In genomic region chr5:128062172-128062746, GRCh38 we compare ENCODE assay signal across 14 cellular contexts. TPM values are rescaled to one million over a fixed set of nuclear protein-coding genes. Genes with fewer than 3 reads are reported as not detected.
DNase-seq lines count a peak whose midpoint lies in the region; ATAC-seq, FAIRE-seq and TF ChIP-seq lines count a peak whose summit lies in the region.
"Had no signal": no experiment of that assay in that cellular context is flagged by ENCODE, and none has a peak within 500 bp of the region (broad histone marks: within the 10 kb centered on the region; RNA-seq: fewer than 3 reads in every experiment).

No MANE protein-coding gene starts in this region.

- H2AFZ ChIP-seq in keratinocyte (ENCODE audit: control insufficient read depth, low read length) = peak overlapping the region; percentile 87

- H3K4me1 ChIP-seq in keratinocyte (ENCODE audit: control insufficient read depth, extremely low read depth, insufficient read depth, low read length) = peaks cover 22% of the 10 kb centered on the region
- peaks cover 0 to 6% (median 0%) of the 10 kb centered on the region in 4 donors for H3K4me1 ChIP-seq in tibial nerve

- no peak for TF ChIP-seq POLR2A in tibial nerve (IDR thresholded peaks at IDR 0.05)

- peak overlapping the region; percentile 94 for H3K4me2 ChIP-seq in keratinocyte (ENCODE audit: control insufficient read depth, extremely low read depth, insufficient read depth, low read depth, low read length)

- H3K79me2 ChIP-seq in keratinocyte (ENCODE audit: control insufficient read depth, insufficient read depth, low read length) = no peaks in the 10 kb centered on the region

- dilution Hi-C loops in keratinocyte (cut with MboI; ENCODE audit: extremely low pct_ligation_motif_present, low sequenced_read_pairs) = no loop called here

- TF ChIP-seq EP300 in tibial nerve (IDR thresholded peaks at IDR 0.05) = no peak

- TF ChIP-seq CTCF in HFFc6 (IDR thresholded peaks at IDR 0.05) (no peak), bronchial epithelial cell (IDR thresholded peaks at IDR 0.05; ENCODE audit: insufficient read depth, low read length, severe bottlenecking) (no peak), keratinocyte (optimal IDR thresholded peaks at IDR 0.05 in 1 of 3, IDR thresholded peaks at IDR 0.05 in 1 of 3, conservative IDR thresholded peaks at IDR 0.05 in 1 of 3; ENCODE audit: extremely low read depth in 1 of 3, insufficient read depth in 2 of 3, low read length in 3 of 3) (no peak), tibial nerve (IDR thresholded peaks at IDR 0.05) (no peak)

- peaks cover 29% of the 10 kb centered on the region for H3K4me1 Mint-ChIP-seq in HFFc6 (ENCODE audit: low read depth)
- H3K4me1 Mint-ChIP-seq: activated naive CD4-positive, alpha-beta T cell treated with anti-CD3 and anti-CD28 coated beads, Interleukin-2, amount 10 ng/mL, durations not matched to agents 7 days and 5 days had no signal

- H3K9ac ChIP-seq in keratinocyte (ENCODE audit: control insufficient read depth, extremely low read depth, insufficient read depth, low read length) = peak overlapping the region; percentile 31

- H3K9me3 Mint-ChIP-seq in HFFc6 = no peaks in the 10 kb centered on the region
- H3K9me3 Mint-ChIP-seq: activated naive CD4-positive, alpha-beta T cell treated with anti-CD3 and anti-CD28 coated beads, Interleukin-2, amount 10 ng/mL, durations not matched to agents 7 days and 5 days; T-helper 1 cell treated with Interleukin-12 subunit alpha and Interleukin-12 subunit beta and Interleukin-4 antibody, amounts not matched to agents 30 μg/mL and 1 μg/mL, for 36 hours had no signal

- H3K36me3 Mint-ChIP-seq in HFFc6 (ENCODE audit: low read depth) = peaks cover 19% of the 10 kb centered on the region

- H3K4me3 ChIP-seq in bronchial epithelial cell (ENCODE audit: low read depth, low read length) (no peak overlapping the region), keratinocyte (ENCODE audit: control insufficient read depth in 2 of 3, extremely low read depth in 1 of 3, insufficient read depth in 2 of 3, low read depth in 1 of 3, low read length in 3 of 3) (peak overlapping the region in 2 of 3 experiments; percentile 58 to 60), tibial nerve (no peak overlapping the region)

- DNase-seq in HFFc6 = peak; percentile 67
- peak; percentile 95 for DNase-seq in bronchial epithelial cell (ENCODE audit: low read depth)
- DNase-seq in keratinocyte (ENCODE audit: low read depth, low spot score) = peak; percentile 21
- no peak for DNase-seq in tibial nerve (ENCODE audit: low spot score in 2 of 2)
- no peak for DNase-seq in NAMALWA (ENCODE audit: low spot score)
- DNase-seq in left cardiac atrium = no peak
- DNase-seq: activated naive CD4-positive, alpha-beta T cell treated with anti-CD3 and anti-CD28 coated beads, Interleukin-2, amount 10 ng/mL, durations not matched to agents 7 days and 5 days; effector CD4-positive, alpha-beta T cell; KG1; NCI-H2029 treated with DMSO at 0.1 percent for 48 hours; retina; substantia nigra had no signal

- intact Hi-C loops in left cardiac atrium (cut with DNase I) = no loop called here

- no peaks in the 10 kb centered on the region for H3K9me1 ChIP-seq in keratinocyte (ENCODE audit: control insufficient read depth, extremely low read depth, insufficient read depth, low read length)

- peak overlapping the region; percentile 79 for H3K27ac Mint-ChIP-seq in HFFc6
- H3K27ac Mint-ChIP-seq: activated naive CD4-positive, alpha-beta T cell treated with anti-CD3 and anti-CD28 coated beads, Interleukin-2, amount 10 ng/mL, durations not matched to agents 7 days and 5 days; T-helper 1 cell treated with Interleukin-12 subunit alpha and Interleukin-12 subunit beta and Interleukin-4 antibody, amounts not matched to agents 30 μg/mL and 1 μg/mL, for 36 hours had no signal

- H3K36me3 ChIP-seq in bronchial epithelial cell (ENCODE audit: control insufficient read depth, insufficient read depth, low read length) = peaks cover 1% of the 10 kb centered on the region
- peaks cover 2 to 4% of the 10 kb centered on the region in 2 experiments for H3K36me3 ChIP-seq in keratinocyte (ENCODE audit: control insufficient read depth in 2 of 2, extremely low read depth in 1 of 2, insufficient read depth in 2 of 2, low read length in 2 of 2)
- H3K36me3 ChIP-seq in tibial nerve = peaks cover 0 to 16% (median 0%) of the 10 kb centered on the region in 3 donors

- no peaks in the 10 kb centered on the region for H3K27me3 ChIP-seq in bronchial epithelial cell (ENCODE audit: control insufficient read depth, insufficient read depth, low read length)
- no peaks in the 10 kb centered on the region for H3K27me3 ChIP-seq in keratinocyte (ENCODE audit: control insufficient read depth, extremely low read depth, insufficient read depth, low read length)
- no peaks in the 10 kb centered on the region for H3K27me3 ChIP-seq in tibial nerve

- no peaks in the 10 kb centered on the region for H3K27me3 Mint-ChIP-seq in HFFc6 (ENCODE audit: insufficient read depth)
- H3K27me3 Mint-ChIP-seq: activated naive CD4-positive, alpha-beta T cell treated with anti-CD3 and anti-CD28 coated beads, Interleukin-2, amount 10 ng/mL, durations not matched to agents 7 days and 5 days had no signal

- ATAC-seq in HG02678 (IDR thresholded peaks at IDR 0.05; ENCODE audit: unreplicated experiment) (no peak), left cardiac atrium (no peak)

- H3K27ac ChIP-seq in keratinocyte (ENCODE audit: control insufficient read depth, insufficient read depth, low read length) (peak overlapping the region; percentile 75), tibial nerve (no peak overlapping the region)

- FAIRE-seq in bronchial epithelial cell (lab: Jason Lieb, UNC) (peak; percentile 77), keratinocyte (lab: Jason Lieb, UNC) (peak; percentile 99)

- peak overlapping the region; percentile 51 for H3K4me3 Mint-ChIP-seq in HFFc6
- H3K4me3 Mint-ChIP-seq: activated naive CD4-positive, alpha-beta T cell treated with anti-CD3 and anti-CD28 coated beads, Interleukin-2, amount 10 ng/mL, durations not matched to agents 7 days and 5 days; T-helper 1 cell treated with Interleukin-12 subunit alpha and Interleukin-12 subunit beta and Interleukin-4 antibody, amounts not matched to agents 30 μg/mL and 1 μg/mL, for 36 hours had no signal

- H3K9me3 ChIP-seq in keratinocyte (ENCODE audit: control insufficient read depth, low read depth, low read length) (no peaks in the 10 kb centered on the region), tibial nerve (no peaks in the 10 kb centered on the region)

- H4K20me1 ChIP-seq in keratinocyte (ENCODE audit: control insufficient read depth, extremely low read depth, insufficient read depth, low read length) = no peaks in the 10 kb centered on the region

- WGBS in tibial nerve, 2 donors = 65 to 71% methylated on average over 4 of the region's 4 CpGs

RNA-seq across cellular contexts. Expression of gene SLC12A2, which starts 21.3 kb away (rescaled TPM):
- 10 to 100 TPM; 14.8 to 17.9 (median 16.1) TPM for total RNA-seq in HFFc6 (2021; fragmentation: NEBNext Ultra II Directional; extraction: Animal tissue kit (Norgen Biotek cat#: 25700))
- total RNA-seq in bronchial epithelial cell = 14.5 and 19.7 TPM in 2 replicates
- 10.1 to 15.5 TPM (median 12.4 TPM) in 3 replicates for polyA plus RNA-seq in keratinocyte
- polyA plus RNA-seq in keratinocyte (2011; ENCODE audit: low read depth) = 23.4 TPM
- 2.8 and 5.6 TPM in 2 replicates for polyA plus RNA-seq in keratinocyte (2011; cell fraction: cytosol; rRNA removed)
- polyA plus RNA-seq in keratinocyte (2011; cell fraction: nucleus; rRNA removed) = 13.6 and 19.4 TPM in 2 replicates
- 5.8 and 12.2 TPM in 2 replicates for polyA plus RNA-seq in keratinocyte (2012; ENCODE audit: low replicate concordance)
- polyA minus RNA-seq in keratinocyte = 8.0 to 56.9 TPM (median 30.8 TPM) in 3 replicates
- 21.5 TPM for polyA minus RNA-seq in keratinocyte (2011; cell fraction: cytosol; rRNA and poly(A)+ RNA removed)
- polyA minus RNA-seq in keratinocyte (2011; cell fraction: nucleus; rRNA and poly(A)+ RNA removed) = 52.0 and 96.6 TPM in 2 replicates
- total RNA-seq in tibial nerve = 10 to 100 TPM; 49.8 to 93.1 (median 85.3) TPM
- total RNA-seq in left cardiac atrium = 10 to 100 TPM; 13.2 to 20.1 TPM

Comparison
In these comparisons a context has a peak if more than half of its experiments do, and no peak if none do; other contexts are left out.
1. DNase-seq: peak in HFFc6 (single experiment), bronchial epithelial cell (single experiment) and keratinocyte (single experiment); none in tibial nerve (0 of 2), NAMALWA (single experiment) and left cardiac atrium (single experiment).
2. H3K4me3 ChIP-seq: peak in keratinocyte (2 of 3); none in bronchial epithelial cell (single experiment) and tibial nerve (0 of 4).